8 cellular contexts compared by ENCODE assay signal in the genomic region with DNA sequence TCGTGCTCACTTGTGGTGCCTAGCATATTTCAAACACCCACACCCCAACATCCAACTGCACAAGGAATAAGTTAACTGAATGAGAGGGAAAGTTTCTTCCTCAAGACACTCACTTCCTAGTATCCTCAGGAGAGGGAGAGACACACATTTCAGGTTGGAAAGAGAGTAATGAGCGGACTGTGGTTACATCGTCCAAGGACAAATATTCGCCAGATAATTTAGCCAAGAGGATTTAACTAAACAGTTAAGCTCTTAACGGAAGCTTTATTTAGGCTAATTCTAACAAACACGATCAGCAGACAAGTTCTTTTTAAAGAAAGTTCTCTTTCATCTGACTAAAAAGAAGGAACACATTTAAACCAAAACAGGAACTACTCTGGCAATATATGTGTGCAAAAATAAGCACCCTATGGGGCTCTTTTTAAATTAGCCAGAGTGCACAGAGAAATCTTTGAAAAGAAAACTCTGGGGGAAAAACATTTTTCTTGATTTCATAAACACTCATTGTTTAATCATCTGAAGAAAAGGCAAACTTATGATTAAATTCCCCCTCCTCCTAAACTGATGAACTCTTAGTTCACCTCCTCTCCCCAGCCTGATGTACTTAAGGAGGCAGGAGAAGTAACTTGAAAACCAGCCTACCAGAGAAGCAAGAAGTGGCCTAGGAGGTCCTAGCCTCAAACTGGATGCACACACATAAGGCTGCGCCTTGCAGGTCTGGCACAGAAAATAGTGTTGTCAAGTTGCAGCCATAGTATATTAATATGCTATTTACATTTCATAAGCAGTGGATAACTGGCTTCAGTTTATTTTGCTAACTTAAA. TPM values are rescaled to one million over a fixed set of nuclear protein-coding genes. Genes with fewer than 3 reads are reported as not detected.
DNase-seq lines count a peak whose midpoint lies in the region; ATAC-seq and TF ChIP-seq lines count a peak whose summit lies in the region.

No MANE protein-coding gene starts in this region.

- H3K36me3 ChIP-seq in upper lobe of right lung, result no peaks in the 10 kb centered on the region
- H3K36me3 ChIP-seq in SK-N-SH (replicated peaks in 1 of 2; ENCODE audit: control insufficient read depth in 1 of 2, insufficient read depth in 2 of 2, low read length in 1 of 2), result no peaks in the 10 kb centered on the region

- TF ChIP-seq EP300 in SK-N-SH (IDR thresholded peaks at IDR 0.05; ENCODE audit: borderline replicate concordance in 1 of 2, low read depth in 1 of 2, low read length in 1 of 2), result no peak

- no peak overlapping the region for H3K4me2 ChIP-seq in SK-N-SH

- H3K9me3 ChIP-seq in upper lobe of right lung (no peaks in the 10 kb centered on the region), SK-N-SH (no peaks in the 10 kb centered on the region)

- H3K36me3 Mint-ChIP-seq in natural killer cell, result no peaks in the 10 kb centered on the region
- H3K36me3 Mint-ChIP-seq in natural killer cell treated with Interleukin-12 subunit alpha and Interleukin-12 subunit beta and Interleukin-15 and Interleukin-18, amount 100 ng/mL, for 72 hours, result no peaks in the 10 kb centered on the region

- no peak overlapping the region for H2AFZ ChIP-seq in SK-N-SH (ENCODE audit: low read depth)

- H3K27ac Mint-ChIP-seq in natural killer cell, result peak overlapping the region; percentile 41 to 49
- peak overlapping the region in 1 of 2 donors; percentile 54 for H3K27ac Mint-ChIP-seq in natural killer cell treated with Interleukin-12 subunit alpha and Interleukin-12 subunit beta and Interleukin-15 and Interleukin-18, amount 100 ng/mL, for 72 hours

- POLR2A ChIA-PET in SK-N-SH (lab: Yijun Ruan, JAX), result no interaction called here

- H3K27me3 Mint-ChIP-seq in natural killer cell (ENCODE audit: low read depth in 2 of 2), result no peaks in the 10 kb centered on the region
- H3K27me3 Mint-ChIP-seq in natural killer cell treated with Interleukin-12 subunit alpha and Interleukin-12 subunit beta and Interleukin-15 and Interleukin-18, amount 100 ng/mL, for 72 hours, result peaks cover 0 to 4% of the 10 kb centered on the region in 2 donors

- H3K27me3 ChIP-seq in dorsolateral prefrontal cortex (no peaks in the 10 kb centered on the region), upper lobe of right lung (no peaks in the 10 kb centered on the region), SK-N-SH (ENCODE audit: insufficient read depth) (no peaks in the 10 kb centered on the region)

- intact Hi-C loops in natural killer cell (cut with micrococcal nuclease), result no loop called here
- intact Hi-C loops in dorsolateral prefrontal cortex (cut with DNase I), result no loop called here
- intact Hi-C loops in upper lobe of right lung (cut with DNase I), result no loop called here

- peaks cover 0 to 14% of the 10 kb centered on the region in 2 donors for H3K4me1 Mint-ChIP-seq in natural killer cell
- H3K4me1 Mint-ChIP-seq in natural killer cell treated with Interleukin-12 subunit alpha and Interleukin-12 subunit beta and Interleukin-15 and Interleukin-18, amount 100 ng/mL, for 72 hours (ENCODE audit: low read depth in 2 of 2), result peaks cover 0 to 6% of the 10 kb centered on the region in 2 donors

- no peak overlapping the region for H3K9ac ChIP-seq in SK-N-SH

- no peaks in the 10 kb centered on the region for H3K9me2 ChIP-seq in SK-N-SH

- WGBS in SK-N-SH (ENCODE audit: low lambda C conversion rate), result 84% methylated on average over 7 of the region's 7 CpGs

- CTCF ChIA-PET in SK-N-SH (lab: Yijun Ruan, JAX), result interaction anchor here (1.3 kb wide), 1 partner anchor 15 kb away, joined by 4 read pairs; no protein-coding TSS in a partner anchor

- H3K4me1 ChIP-seq in upper lobe of right lung (peaks cover 7% of the 10 kb centered on the region), SK-N-SH (ENCODE audit: control insufficient read depth in 1 of 2, insufficient read depth in 2 of 2, low read depth in 1 of 2, low read length in 1 of 2) (no peaks in the 10 kb centered on the region)

- no peak overlapping the region for H3K4me3 Mint-ChIP-seq in natural killer cell
- H3K4me3 Mint-ChIP-seq in natural killer cell treated with Interleukin-12 subunit alpha and Interleukin-12 subunit beta and Interleukin-15 and Interleukin-18, amount 100 ng/mL, for 72 hours, result no peak overlapping the region

- H3K4me3 ChIP-seq in dorsolateral prefrontal cortex (peak overlapping the region in 4 of 59 donors; percentile 4 to 21 (median 10)), upper lobe of right lung (no peak overlapping the region), SK-N-SH (ENCODE audit: low read depth in 2 of 2, low read length in 1 of 2) (no peak overlapping the region)

- DNase-seq in natural killer cell (no peak), dorsolateral prefrontal cortex (no peak), upper lobe of right lung (no peak), SK-N-SH (no peak)
- DNase-seq in natural killer cell treated with Interleukin-12 subunit alpha and Interleukin-12 subunit beta and Interleukin-15 and Interleukin-18, amount 100 ng/mL, for 72 hours (ENCODE audit: low spot score), result no peak

- H3F3A ChIP-seq in SK-N-SH (replicated peaks; ENCODE audit: insufficient read depth), result no peaks in the 10 kb centered on the region

- ATAC-seq in natural killer cell (no peak), HG03378 (IDR thresholded peaks at IDR 0.05; ENCODE audit: unreplicated experiment) (peak; percentile 44), upper lobe of right lung (no peak), HG03521 (IDR thresholded peaks at IDR 0.05; ENCODE audit: unreplicated experiment) (no peak), HG03469 (IDR thresholded peaks at IDR 0.05; ENCODE audit: unreplicated experiment) (no peak)
- ATAC-seq in natural killer cell treated with Interleukin-12 subunit alpha and Interleukin-12 subunit beta and Interleukin-15 and Interleukin-18, amount 100 ng/mL, for 72 hours, result no peak

- H3K9me3 Mint-ChIP-seq in natural killer cell, result no peaks in the 10 kb centered on the region
- no peaks in the 10 kb centered on the region for H3K9me3 Mint-ChIP-seq in natural killer cell treated with Interleukin-12 subunit alpha and Interleukin-12 subunit beta and Interleukin-15 and Interleukin-18, amount 100 ng/mL, for 72 hours

- no peaks in the 10 kb centered on the region for H3K79me2 ChIP-seq in SK-N-SH (ENCODE audit: insufficient read depth)

- TF ChIP-seq CTCF in natural killer cell (IDR thresholded peaks at IDR 0.05), result no peak
- TF ChIP-seq CTCF in dorsolateral prefrontal cortex (IDR thresholded peaks at IDR 0.05 in 54 of 56, conservative IDR thresholded peaks at IDR 0.05 in 2 of 56; ENCODE audit: low read depth in 1 of 56, partially characterized antibody in 56 of 56), result no peak
- TF ChIP-seq CTCF in upper lobe of right lung (IDR thresholded peaks at IDR 0.05), result no peak
- TF ChIP-seq CTCF in SK-N-SH (IDR thresholded peaks at IDR 0.05), result no peak

- TF ChIP-seq RAD21 in SK-N-SH (IDR thresholded peaks at IDR 0.05; ENCODE audit: low read length), result no peak

- H4K20me1 ChIP-seq in SK-N-SH (ENCODE audit: insufficient read depth), result no peaks in the 10 kb centered on the region

- peak overlapping the region in 30 of 59 donors; percentile 5 to 59 (median 31) for H3K27ac ChIP-seq in dorsolateral prefrontal cortex
- H3K27ac ChIP-seq in upper lobe of right lung, result peak overlapping the region; percentile 6
- no peak overlapping the region for H3K27ac ChIP-seq in SK-N-SH (ENCODE audit: low read depth in 2 of 2, low read length in 1 of 2)

TF ChIP-seq in SK-N-SH, 30 proteins besides CTCF, POLR2A, EP300 and RAD21:
- TF ChIP-seq RXRA (IDR thresholded peaks at IDR 0.05; ENCODE audit: borderline replicate concordance, low read depth) (no peak), SMC3 (IDR thresholded peaks at IDR 0.05; ENCODE audit: low read depth, low read length) (no peak), PBX3 (IDR thresholded peaks at IDR 0.05) (no peak), YY1 (IDR thresholded peaks at IDR 0.05; ENCODE audit: low read depth) (no peak)

RNA-seq across cellular contexts. Expression of gene BTG1, which starts 13.3 kb away (rescaled TPM):
- total RNA-seq in natural killer cell (1,000 to 10,000 TPM in 1 of 3 donors, 100 to 1,000 TPM in 2; 801 to 1,037 (median 830) TPM), dorsolateral prefrontal cortex (10 to 100 TPM; 23.7 to 85.7 (median 42.5) TPM), upper lobe of right lung (163 TPM)
- 100 to 1,000 TPM in 1 of 2 donors, 10 to 100 TPM in 1; 80.0 to 249 TPM for total RNA-seq in natural killer cell treated with Interleukin-12 subunit alpha and Interleukin-12 subunit beta and Interleukin-15 and Interleukin-18, amount 100 ng/mL, for 72 hours
- 16.2 and 28.3 TPM in 2 replicates for polyA plus RNA-seq in SK-N-SH (2012; rRNA removed)
- polyA plus RNA-seq in SK-N-SH (2012; cell fraction: cytosol; rRNA removed), result 19.6 and 23.8 TPM in 2 replicates
- polyA plus RNA-seq in SK-N-SH (2012; cell fraction: nucleus; rRNA removed), result 15.1 and 15.2 TPM in 2 replicates

Comparison
In these comparisons a context has a peak if more than half of its experiments do, and no peak if none do; other contexts are left out.
1. H3K27ac ChIP-seq: peak in dorsolateral prefrontal cortex (30 of 59) and upper lobe of right lung (single experiment); none in SK-N-SH (0 of 2).